Comparison of ENCODE assay signal across 8 cellular contexts in the genomic region with DNA sequence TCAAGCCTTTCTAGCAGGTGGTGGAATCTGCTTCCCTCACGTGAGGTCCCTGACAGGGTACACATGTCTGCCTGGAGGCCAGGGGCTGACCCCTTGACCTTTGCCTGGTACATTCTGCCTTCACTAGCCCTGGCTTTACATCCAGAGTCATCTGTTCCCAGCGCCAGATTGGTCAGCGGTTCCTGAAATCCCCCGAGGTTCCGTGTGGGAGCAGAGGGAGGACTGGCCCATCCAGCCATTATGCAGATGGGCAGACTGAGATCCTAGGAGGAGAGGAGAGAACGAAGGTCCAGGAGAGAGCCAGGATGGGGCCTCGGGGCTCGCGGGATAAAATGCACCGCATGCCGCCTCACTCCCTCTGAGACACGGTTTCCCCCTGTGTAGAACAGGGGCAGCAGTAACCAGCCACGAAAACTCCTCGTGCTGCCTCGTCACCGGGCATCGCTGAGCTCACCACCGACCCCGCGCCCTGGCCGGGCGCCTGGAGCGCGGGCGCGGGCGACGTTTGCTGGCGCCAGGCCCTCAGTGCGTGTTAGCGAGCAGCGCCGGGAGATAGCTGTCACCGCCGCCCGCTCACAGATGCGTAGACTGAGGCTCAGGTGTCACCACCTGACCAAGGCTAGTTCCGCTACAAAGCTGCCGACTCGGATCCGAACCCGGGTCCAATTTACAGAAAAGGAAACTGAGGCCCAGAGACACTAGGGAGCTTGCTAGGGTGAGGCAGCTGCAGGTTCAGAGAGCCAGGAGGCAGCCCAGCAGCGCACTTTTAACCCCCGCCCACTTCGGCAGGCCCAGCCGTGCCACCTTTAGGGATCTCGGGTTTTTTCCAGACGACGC. TPM values are rescaled to one million over a fixed set of nuclear protein-coding genes. Genes with fewer than 3 reads are reported as not detected.
DNase-seq lines count a peak whose midpoint lies in the region; ATAC-seq and TF ChIP-seq lines count a peak whose summit lies in the region.

No MANE protein-coding gene starts in this region.

- H3K27ac Mint-ChIP-seq in activated CD8-positive, alpha-beta T cell treated with anti-CD3 and anti-CD28 coated beads for 36 hours, result peak overlapping the region; percentile 95

- ATAC-seq in HG03139 (IDR thresholded peaks at IDR 0.05; ENCODE audit: unreplicated experiment) (peak; percentile 1), right cardiac atrium (no peak)
- ATAC-seq in activated CD8-positive, alpha-beta T cell treated with anti-CD3 and anti-CD28 coated beads for 36 hours, result peak; percentile 1

- WGBS in right cardiac atrium, result 17% methylated on average over 49 of the region's 49 CpGs

- H3K27me3 ChIP-seq in right cardiac atrium (ENCODE audit: control insufficient read depth, insufficient read depth), result no peaks in the 10 kb centered on the region
- H3K27me3 ChIP-seq in skeletal muscle satellite cell (ENCODE audit: control insufficient read depth, insufficient read depth, low read length), result no peaks in the 10 kb centered on the region

- peak overlapping the region; percentile 87 for H3K4me2 ChIP-seq in skeletal muscle satellite cell (ENCODE audit: low read length)

- no peaks in the 10 kb centered on the region for H3K9me3 Mint-ChIP-seq in activated CD8-positive, alpha-beta T cell treated with anti-CD3 and anti-CD28 coated beads for 36 hours

- H3K4me3 Mint-ChIP-seq in activated CD8-positive, alpha-beta T cell treated with anti-CD3 and anti-CD28 coated beads for 36 hours, result peak overlapping the region; percentile 99

- intact Hi-C loops in activated CD8-positive, alpha-beta T cell treated with anti-CD3 and anti-CD28 coated beads for 36 hours (cut with micrococcal nuclease), result loop anchor here (5.0 to 10.0 kb wide), 3 partner anchors 159 to 239 kb away; partner anchors contain the start of genes DHRS7B and USP22
- intact Hi-C loops in right cardiac atrium (cut with DNase I), result loop anchor here (10.0 kb wide), 2 partner anchors 159 to 231 kb away; partner anchors contain the start of gene DHRS7B (in 4 of the 4)

- H3K27me3 Mint-ChIP-seq in activated CD8-positive, alpha-beta T cell treated with anti-CD3 and anti-CD28 coated beads for 36 hours, result no peaks in the 10 kb centered on the region

- no peak for TF ChIP-seq CTCF in activated CD8-positive, alpha-beta T cell treated with anti-CD3 and anti-CD28 coated beads for 36 hours (IDR thresholded peaks at IDR 0.05)

- peak overlapping the region; percentile 73 for H3K9ac ChIP-seq in skeletal muscle satellite cell (ENCODE audit: low read depth, low read length)

- H3K27ac ChIP-seq in right cardiac atrium (ENCODE audit: low read length), result peak overlapping the region; percentile 19

- H3K36me3 Mint-ChIP-seq in activated CD8-positive, alpha-beta T cell treated with anti-CD3 and anti-CD28 coated beads for 36 hours (ENCODE audit: low read depth), result peaks cover 30% of the 10 kb centered on the region

- peak; percentile 51 for DNase-seq in stimulated activated CD4-positive, alpha-beta T cell treated with anti-CD3 and anti-CD28 coated beads, Interleukin-1b, Interleukin-23, amount 100 ng/mL, for 48 hours
- no peak for DNase-seq in stimulated activated CD4-positive, alpha-beta T cell treated with anti-CD3 and anti-CD28 coated beads, Interleukin-4, amount 100 ng/mL, for 4 hours
- DNase-seq in activated CD8-positive, alpha-beta T cell treated with anti-CD3 and anti-CD28 coated beads for 36 hours, result peak; percentile 68
- DNase-seq in right cardiac atrium, result peak in 2 of 3 donors; percentile 78 to 80
- no peak for DNase-seq in NCI-H1092 (lab: John Stamatoyannopoulos, UW)
- DNase-seq in AG08395 (ENCODE audit: low spot score), result no peak

- peak overlapping the region; percentile 49 for H3K4me3 ChIP-seq in right cardiac atrium (ENCODE audit: low read length)
- H3K4me3 ChIP-seq in skeletal muscle satellite cell (ENCODE audit: low read length), result peak overlapping the region; percentile 69

- peaks cover 10% of the 10 kb centered on the region for H3K36me3 ChIP-seq in skeletal muscle satellite cell (ENCODE audit: insufficient read depth, low read length)

- H3K9me3 ChIP-seq in right cardiac atrium (ENCODE audit: control insufficient read depth, low read length) (no peaks in the 10 kb centered on the region), skeletal muscle satellite cell (replicated peaks; ENCODE audit: low read length) (no peaks in the 10 kb centered on the region)

- H3K4me1 ChIP-seq in right cardiac atrium (ENCODE audit: control insufficient read depth, insufficient read depth, low read length) (peaks cover 11% of the 10 kb centered on the region), skeletal muscle satellite cell (ENCODE audit: control insufficient read depth, insufficient read depth, low read length) (peaks cover 45% of the 10 kb centered on the region)

- POLR2A ChIA-PET in activated CD8-positive, alpha-beta T cell treated with anti-CD3 and anti-CD28 coated beads for 36 hours (lab: Charles Lee), result interaction anchor here (1.0 kb wide), 1 partner anchor 244 kb away, joined by 3 read pairs; no protein-coding TSS in a partner anchor

- CTCF ChIA-PET in activated CD8-positive, alpha-beta T cell treated with anti-CD3 and anti-CD28 coated beads for 36 hours (lab: Charles Lee), result interaction anchor here (1.0 to 1.3 kb wide), 4 partner anchors 8 to 240 kb away, joined by 3 to 4 read pairs (median 4); no protein-coding TSS in a partner anchor

- peaks cover 47% of the 10 kb centered on the region for H3K4me1 Mint-ChIP-seq in activated CD8-positive, alpha-beta T cell treated with anti-CD3 and anti-CD28 coated beads for 36 hours (ENCODE audit: low read depth)

RNA-seq across cellular contexts. Expression of gene MAP2K3, which starts 0.8 kb away (rescaled TPM):
- 100 to 1,000 TPM; 151 to 153 TPM for total RNA-seq in activated CD8-positive, alpha-beta T cell treated with anti-CD3 and anti-CD28 coated beads for 36 hours
- 10 to 100 TPM; 29.6 to 61.2 (median 41.1) TPM for total RNA-seq in right cardiac atrium
- 36.8 TPM for polyA plus RNA-seq in right cardiac atrium
- 27.9 and 29.3 TPM in 2 replicates for total RNA-seq in skeletal muscle satellite cell (2012; rRNA removed)

RNA-seq across cellular contexts. Expression of gene NATD1, which starts 30.5 kb away (rescaled TPM):
- total RNA-seq in activated CD8-positive, alpha-beta T cell treated with anti-CD3 and anti-CD28 coated beads for 36 hours, result 1 to 10 TPM; 1.1 to 1.3 TPM
- 10 to 100 TPM in 3 of 4 donors, 1 to 10 TPM in 1; 8.1 to 15.7 (median 12.1) TPM for total RNA-seq in right cardiac atrium
- 10.9 TPM for polyA plus RNA-seq in right cardiac atrium
- total RNA-seq in skeletal muscle satellite cell (2012; rRNA removed), result 1.3 and 1.5 TPM in 2 replicates

Comparison
In these comparisons a context has a peak if more than half of its experiments do, and no peak if none do; other contexts are left out.
1. DNase-seq: peak in stimulated activated CD4-positive, alpha-beta T cell treated with anti-CD3 and anti-CD28 coated beads, Interleukin-1b, Interleukin-23, amount 100 ng/mL, for 48 hours (single experiment), activated CD8-positive, alpha-beta T cell treated with anti-CD3 and anti-CD28 coated beads for 36 hours (single experiment) and right cardiac atrium (2 of 3); none in stimulated activated CD4-positive, alpha-beta T cell treated with anti-CD3 and anti-CD28 coated beads, Interleukin-4, amount 100 ng/mL, for 4 hours (0 of 2), NCI-H1092 (single experiment) and AG08395 (single experiment).
2. ATAC-seq: peak in HG03139 (single experiment) and activated CD8-positive, alpha-beta T cell treated with anti-CD3 and anti-CD28 coated beads for 36 hours (single experiment); none in right cardiac atrium (0 of 2).